Comparison of ENCODE assay signal across 7 cellular contexts in genomic region chr3:143629726-143630125, GRCh38.
"Had no signal": no experiment of that assay in that cellular context is flagged by ENCODE, and none has a peak within 500 bp of the region (broad histone marks: within the 10 kb centered on the region; RNA-seq: fewer than 3 reads in every experiment).

No MANE protein-coding gene starts in this region.

- DNase-seq: GM23248, GOT3, H7, H9, HFFc6 had no signal

- ATAC-seq: GM23338, HCT116 had no signal
